ENCODE assay signal across 11 cellular contexts in genomic region chr1:200751717-200752116, GRCh38.
A peak's percentile ranks its signal among the peaks of the same experiment; 100 is the strongest.
DNase-seq lines count a peak whose midpoint lies in the region; ATAC-seq lines count a peak whose summit lies in the region.
"Had no signal": no experiment of that assay in that cellular context is flagged by ENCODE, and none has a peak within 500 bp of the region (broad histone marks: within the 10 kb centered on the region; RNA-seq: fewer than 3 reads in every experiment).

No MANE protein-coding gene starts in this region.

- no peaks in the 10 kb centered on the region for H3K27me3 Mint-ChIP-seq in stimulated activated naive CD8-positive, alpha-beta T cell treated with anti-CD3 and anti-CD28 coated beads, Interleukin-15, Interleukin-2, amounts not matched to agents 100 ng/mL and 50 ng/mL, for 24 hours

- no peak overlapping the region for H3K4me3 Mint-ChIP-seq in stimulated activated naive CD8-positive, alpha-beta T cell treated with anti-CD3 and anti-CD28 coated beads, Interleukin-15, Interleukin-2, amounts not matched to agents 100 ng/mL and 50 ng/mL, for 24 hours
- H3K4me3 Mint-ChIP-seq: T-helper 1 cell treated with Interleukin-12 subunit alpha and Interleukin-12 subunit beta and Interleukin-4 antibody, amounts not matched to agents 30 μg/mL and 1 μg/mL, for 36 hours had no signal

- peak; percentile 33 for DNase-seq in stimulated activated CD4-positive, alpha-beta T cell treated with anti-CD3 and anti-CD28 coated beads, Interleukin-15, amount 100 ng/mL, for 24 hours
- DNase-seq in stimulated activated CD4-positive, alpha-beta T cell treated with anti-CD3 and anti-CD28 coated beads, Interleukin-2, amount 100 ng/mL, for 48 hours = no peak
- no peak for DNase-seq in KG1 (lab: John Stamatoyannopoulos, UW)
- DNase-seq in NCI-H187 treated with DMSO at 0.1 percent for 48 hours (lab: John Stamatoyannopoulos, UW) = no peak
- DNase-seq in foreskin melanocyte = no peak
- DNase-seq: NCI-H146; stimulated activated CD8-positive, alpha-beta memory T cell treated with anti-CD3 and anti-CD28 coated beads, Interleukin-4, amount 100 ng/mL, for 48 hours had no signal

- ATAC-seq in HG02610 (IDR thresholded peaks at IDR 0.05; ENCODE audit: unreplicated experiment) (peak; percentile 95), HG03521 (IDR thresholded peaks at IDR 0.05; ENCODE audit: unreplicated experiment) (peak; percentile 82)

- H3K27ac Mint-ChIP-seq in stimulated activated naive CD8-positive, alpha-beta T cell treated with anti-CD3 and anti-CD28 coated beads, Interleukin-15, Interleukin-2, amounts not matched to agents 100 ng/mL and 50 ng/mL, for 24 hours = peak overlapping the region; percentile 63
- H3K27ac Mint-ChIP-seq: T-helper 1 cell treated with Interleukin-12 subunit alpha and Interleukin-12 subunit beta and Interleukin-4 antibody, amounts not matched to agents 30 μg/mL and 1 μg/mL, for 36 hours had no signal

- no peaks in the 10 kb centered on the region for H3K36me3 Mint-ChIP-seq in stimulated activated naive CD8-positive, alpha-beta T cell treated with anti-CD3 and anti-CD28 coated beads, Interleukin-15, Interleukin-2, amounts not matched to agents 100 ng/mL and 50 ng/mL, for 24 hours (ENCODE audit: low read depth)

- H3K9me3 Mint-ChIP-seq in stimulated activated naive CD8-positive, alpha-beta T cell treated with anti-CD3 and anti-CD28 coated beads, Interleukin-15, Interleukin-2, amounts not matched to agents 100 ng/mL and 50 ng/mL, for 24 hours = no peaks in the 10 kb centered on the region
- H3K9me3 Mint-ChIP-seq: T-helper 1 cell treated with Interleukin-12 subunit alpha and Interleukin-12 subunit beta and Interleukin-4 antibody, amounts not matched to agents 30 μg/mL and 1 μg/mL, for 36 hours had no signal

- H3K4me1 Mint-ChIP-seq in stimulated activated naive CD8-positive, alpha-beta T cell treated with anti-CD3 and anti-CD28 coated beads, Interleukin-15, Interleukin-2, amounts not matched to agents 100 ng/mL and 50 ng/mL, for 24 hours (ENCODE audit: low read depth) = peaks cover 7% of the 10 kb centered on the region
